In the genomic region with DNA sequence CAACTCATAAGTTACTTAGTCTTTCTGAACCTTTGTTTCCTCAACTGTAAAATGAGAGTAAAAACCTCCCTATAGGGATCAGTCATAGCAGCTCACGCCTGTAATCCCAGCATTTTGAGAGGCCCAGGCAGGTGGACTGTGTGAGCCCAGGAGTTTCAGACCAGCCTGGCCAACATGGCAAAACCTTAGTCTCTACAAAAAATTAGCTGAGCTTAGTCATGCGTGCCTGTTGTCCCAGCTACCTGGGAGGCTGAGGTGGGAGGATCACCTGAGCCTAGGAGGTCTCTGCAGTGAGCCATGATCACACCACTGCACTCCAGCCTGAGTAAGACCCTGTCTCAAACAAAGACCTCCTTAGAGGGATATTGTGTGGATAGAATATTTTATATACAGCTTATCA, we compare ENCODE assay signal across 20 cellular contexts. TPM values are rescaled to one million over a fixed set of nuclear protein-coding genes. Genes with fewer than 3 reads are reported as not detected.
DNase-seq lines count a peak whose midpoint lies in the region; ATAC-seq, FAIRE-seq and TF ChIP-seq lines count a peak whose summit lies in the region.
"Had no signal": no experiment of that assay in that cellular context is flagged by ENCODE, and none has a peak within 500 bp of the region (broad histone marks: within the 10 kb centered on the region; RNA-seq: fewer than 3 reads in every experiment).

No MANE protein-coding gene starts in this region.

- no peaks in the 10 kb centered on the region for H3K79me2 ChIP-seq in HepG2 (ENCODE audit: insufficient read depth, low read length)

- no peak for DNase-seq in activated CD4-positive, alpha-beta T cell treated with anti-CD3 and anti-CD28 coated beads, Interleukin-2, amount 10 ng/mL, durations not matched to agents 7 days and 5 days
- DNase-seq in activated CD4-positive, alpha-beta T cell treated with anti-CD3 and anti-CD28 coated beads for 4 hours, result no peak
- DNase-seq in SJCRH30, result peak in 1 of 2 experiments; percentile 11
- no peak for DNase-seq in esophagus muscularis mucosa (ENCODE audit: extremely low spot score)
- peak; percentile 27 for DNase-seq in stimulated activated CD8-positive, alpha-beta memory T cell treated with anti-CD3 and anti-CD28 coated beads, Interleukin-4, amount 100 ng/mL, for 48 hours
- DNase-seq in HepG2 (ENCODE audit: low spot score), result no peak
- no peak for DNase-seq in SW480 (ENCODE audit: low spot score)
- no peak for DNase-seq in endothelial cell (ENCODE audit: low spot score)
- DNase-seq: amniotic stem cell, Caco-2, cerebellar nuclear complex, MM.1S, NCI-H187 treated with DMSO at 0.1 percent for 48 hours, NCI-H526, right lobe of liver, transverse colon had no signal

- no peak for TF ChIP-seq RAD21 in HepG2 (CRISPR knock-in tag; IDR thresholded peaks at IDR 0.05)

- H3K27ac ChIP-seq in SJCRH30 (no peak overlapping the region), esophagus muscularis mucosa (replicated peaks in 1 of 4) (peak overlapping the region; percentile 92 to 98 (median 94)), HepG2 (ENCODE audit: extremely low read length, insufficient read depth, low read length) (no peak overlapping the region)
- H3K27ac ChIP-seq: A549, right lobe of liver had no signal

- intact Hi-C loops in esophagus muscularis mucosa (cut with DNase I), result no loop called here
- intact Hi-C loops in HepG2 (cut with micrococcal nuclease; ENCODE audit: unreplicated experiment), result no loop called here

- POLR2A ChIA-PET in activated CD4-positive, alpha-beta T cell treated with anti-CD3 and anti-CD28 coated beads, Interleukin-2, amount 10 ng/mL, durations not matched to agents 7 days and 5 days (lab: Charles Lee), result interaction anchor here (0.6 kb wide), 1 partner anchor 14 kb away, joined by 3 read pairs; no protein-coding TSS in a partner anchor
- POLR2A ChIA-PET in HepG2 (lab: Yijun Ruan, JAX), result no interaction called here

- H3K27ac Mint-ChIP-seq in activated CD4-positive, alpha-beta T cell treated with anti-CD3 and anti-CD28 coated beads, Interleukin-2, amount 10 ng/mL, durations not matched to agents 7 days and 5 days, result no peak overlapping the region
- H3K27ac Mint-ChIP-seq in endothelial cell (ENCODE audit: unreplicated experiment), result no peak overlapping the region
- H3K27ac Mint-ChIP-seq: memory B cell had no signal

- H3K4me2 ChIP-seq in HepG2 (ENCODE audit: low read depth, low read length), result no peak overlapping the region
- H3K4me2 ChIP-seq: A549 had no signal

- TF ChIP-seq EP300 in esophagus muscularis mucosa (IDR thresholded peaks at IDR 0.05) (no peak), HepG2 (IDR thresholded peaks at IDR 0.05; ENCODE audit: low read depth in 2 of 2, low read length in 2 of 2) (no peak), HepG2 (CRISPR knock-in tag; IDR thresholded peaks at IDR 0.05; ENCODE audit: borderline replicate concordance) (no peak)

- H3K4me1 ChIP-seq in SJCRH30 (no peaks in the 10 kb centered on the region), esophagus muscularis mucosa (peaks cover 4 to 25% (median 17%) of the 10 kb centered on the region in 4 donors), HepG2 (ENCODE audit: insufficient read depth, low read length) (peaks cover 10% of the 10 kb centered on the region)
- H3K4me1 ChIP-seq: right lobe of liver had no signal

- no peak overlapping the region for H2AFZ ChIP-seq in HepG2 (ENCODE audit: low read length)

- no peaks in the 10 kb centered on the region for H3K27me3 Mint-ChIP-seq in activated CD4-positive, alpha-beta T cell treated with anti-CD3 and anti-CD28 coated beads, Interleukin-2, amount 10 ng/mL, durations not matched to agents 7 days and 5 days
- H3K27me3 Mint-ChIP-seq in endothelial cell (ENCODE audit: unreplicated experiment), result peaks cover 3% of the 10 kb centered on the region

- TF ChIP-seq POLR2A in esophagus muscularis mucosa (IDR thresholded peaks at IDR 0.05; ENCODE audit: low read depth) (no peak), HepG2 (IDR thresholded peaks at IDR 0.05; ENCODE audit: insufficient read depth in 1 of 2, low read depth in 2 of 2, low read length in 2 of 2) (no peak)

- no peaks in the 10 kb centered on the region for H3K36me3 ChIP-seq in SJCRH30
- H3K36me3 ChIP-seq in esophagus muscularis mucosa, result peaks cover 0 to 12% (median 10%) of the 10 kb centered on the region in 4 donors
- H3K36me3 ChIP-seq in HepG2 (replicated peaks in 1 of 2; ENCODE audit: control insufficient read depth in 1 of 2, insufficient read depth in 2 of 2, low read length in 2 of 2), result no peaks in the 10 kb centered on the region
- H3K36me3 ChIP-seq: right lobe of liver, transverse colon had no signal

- CTCF ChIA-PET in activated CD4-positive, alpha-beta T cell treated with anti-CD3 and anti-CD28 coated beads, Interleukin-2, amount 10 ng/mL, durations not matched to agents 7 days and 5 days (lab: Charles Lee), result interaction anchor here (0.8 to 2.2 kb wide), 6 partner anchors 9 to 62 kb away, joined by 3 to 9 read pairs (median 4); no protein-coding TSS in a partner anchor
- CTCF ChIA-PET in HepG2 (lab: Yijun Ruan, JAX; ENCODE audit: low intra/inter-chr PET ratio, low total read pairs), result no interaction called here

- no TSS peak for BruUV-seq in HepG2 (replicated peaks; lab: Mats Ljungman, UMichigan)

- H4K20me1 ChIP-seq in HepG2 (ENCODE audit: insufficient read depth, low read length), result no peaks in the 10 kb centered on the region

- H3K4me3 ChIP-seq in SJCRH30 (peak overlapping the region; percentile 89; the same call in 1 of the 2 replicates), esophagus muscularis mucosa (peak overlapping the region; percentile 91 to 97 (median 96)), HepG2 (replicated peaks in 1 of 3; ENCODE audit: insufficient read depth in 1 of 3, low read depth in 2 of 3, low read length in 3 of 3) (no peak overlapping the region)
- H3K4me3 ChIP-seq: A549, right lobe of liver had no signal

- H3K36me3 Mint-ChIP-seq in activated CD4-positive, alpha-beta T cell treated with anti-CD3 and anti-CD28 coated beads, Interleukin-2, amount 10 ng/mL, durations not matched to agents 7 days and 5 days (ENCODE audit: low read depth), result peaks cover 27% of the 10 kb centered on the region
- H3K36me3 Mint-ChIP-seq in endothelial cell (ENCODE audit: low read depth, unreplicated experiment), result no peaks in the 10 kb centered on the region
- H3K36me3 Mint-ChIP-seq: memory B cell had no signal

- H3K4me1 Mint-ChIP-seq in activated CD4-positive, alpha-beta T cell treated with anti-CD3 and anti-CD28 coated beads, Interleukin-2, amount 10 ng/mL, durations not matched to agents 7 days and 5 days, result peaks cover 44% of the 10 kb centered on the region
- peaks cover 9% of the 10 kb centered on the region for H3K4me1 Mint-ChIP-seq in endothelial cell (ENCODE audit: unreplicated experiment)

- no peak for ATAC-seq in HepG2
- ATAC-seq: A549, right lobe of liver had no signal

- no peak overlapping the region for H3K9ac ChIP-seq in HepG2 (ENCODE audit: insufficient read depth, low read depth, low read length)

- H3K9me3 ChIP-seq in SJCRH30 (replicated peaks), result no peaks in the 10 kb centered on the region
- no peaks in the 10 kb centered on the region for H3K9me3 ChIP-seq in esophagus muscularis mucosa
- H3K9me3 ChIP-seq in HepG2 (ENCODE audit: low read length), result peaks cover 4% of the 10 kb centered on the region; the same call in 1 of the 2 replicates
- H3K9me3 ChIP-seq: A549, Caco-2, right lobe of liver, transverse colon had no signal

- peaks cover 3% of the 10 kb centered on the region for H3K9me3 Mint-ChIP-seq in activated CD4-positive, alpha-beta T cell treated with anti-CD3 and anti-CD28 coated beads, Interleukin-2, amount 10 ng/mL, durations not matched to agents 7 days and 5 days
- H3K9me3 Mint-ChIP-seq in endothelial cell (ENCODE audit: unreplicated experiment), result no peaks in the 10 kb centered on the region

- in situ Hi-C loops in HepG2 (cut with HindIII; ENCODE audit: extremely low pct_ligation_motif_present, low pct_unique_long_range_greater_than_20kb), result no loop called here

- FAIRE-seq in HepG2 (lab: Jason Lieb, UNC), result no peak
- FAIRE-seq: A549, GM12891, islet of Langerhans had no signal

- peak overlapping the region; percentile 97 for H3K4me3 Mint-ChIP-seq in activated CD4-positive, alpha-beta T cell treated with anti-CD3 and anti-CD28 coated beads, Interleukin-2, amount 10 ng/mL, durations not matched to agents 7 days and 5 days
- H3K4me3 Mint-ChIP-seq in endothelial cell (ENCODE audit: unreplicated experiment), result no peak overlapping the region
- H3K4me3 Mint-ChIP-seq: memory B cell had no signal

- H3K27me3 ChIP-seq in SJCRH30 (no peaks in the 10 kb centered on the region), esophagus muscularis mucosa (no peaks in the 10 kb centered on the region), HepG2 (ENCODE audit: control insufficient read depth in 1 of 2, insufficient read depth in 2 of 2, low read length in 2 of 2) (peaks cover 7 to 14% of the 10 kb centered on the region in 2 experiments; a peak in 4 of 5 replicates)
- H3K27me3 ChIP-seq: right lobe of liver had no signal

- TF ChIP-seq CTCF in esophagus muscularis mucosa (IDR thresholded peaks at IDR 0.05) (no peak), HepG2 (CRISPR knock-in tag; IDR thresholded peaks at IDR 0.05) (no peak), endothelial cell (IDR thresholded peaks at IDR 0.05; ENCODE audit: unreplicated experiment) (no peak)

- WGBS in esophagus muscularis mucosa, result 56% methylated on average over 2 of the region's 2 CpGs
- 34% methylated on average over 2 of the region's 2 CpGs for WGBS in HepG2 (ENCODE audit: low lambda C conversion rate)

RNA-seq across cellular contexts. Expression of gene GPR155, which starts 2.3 kb away (rescaled TPM):
- total RNA-seq in activated CD4-positive, alpha-beta T cell treated with anti-CD3 and anti-CD28 coated beads, Interleukin-2, amount 10 ng/mL, durations not matched to agents 7 days and 5 days, result 10 to 100 TPM; 33.3 to 38.1 TPM
- 13.5 and 14.1 TPM in 2 replicates for total RNA-seq in SJCRH30 (2014; rRNA removed; shearing (Covaris generic))
- 10 to 100 TPM; 28.8 to 43.2 (median 39.1) TPM for total RNA-seq in esophagus muscularis mucosa
- total RNA-seq in HepG2 (2016; rRNA removed; fragmentation: Illumina TruSeq; extraction: Trizol), result 0.04 and 0.15 TPM in 2 replicates
- total RNA-seq in HepG2 (2016; cell fraction: cytosol; rRNA removed; fragmentation: Illumina TruSeq; extraction: Trizol; ENCODE audit: low read depth), result 0.26 TPM in 1 of 2 replicates, not detected in the other
- total RNA-seq in HepG2 (2016; cell fraction: insoluble cytoplasmic fraction; rRNA removed; fragmentation: Illumina TruSeq; extraction: Trizol), result 0.03 and 0.15 TPM in 2 replicates
- total RNA-seq in HepG2 (2016; cell fraction: membrane; rRNA removed; fragmentation: Illumina TruSeq; extraction: Trizol), result 0.07 and 0.09 TPM in 2 replicates
- total RNA-seq in HepG2 (2016; cell fraction: nucleus; rRNA removed; fragmentation: Illumina TruSeq; extraction: Trizol), result 0.16 and 0.31 TPM in 2 replicates
- 0.39 and 0.49 TPM in 2 replicates for polyA plus RNA-seq in HepG2 (2011; rRNA removed)
- 0.13 and 0.23 TPM in 2 replicates for polyA plus RNA-seq in HepG2 (2011; cell fraction: cytosol; rRNA removed)
- 0.19 and 0.24 TPM in 2 replicates for polyA plus RNA-seq in HepG2 (2011; cell fraction: nucleus; rRNA removed)
- polyA plus RNA-seq in HepG2 (2012), result 0.44 and 0.63 TPM in 2 replicates
- polyA plus RNA-seq in HepG2 (2016; cell fraction: cytosol; fragmentation: Illumina TruSeq; extraction: Trizol; ENCODE audit: low read depth), result 0.19 TPM in 1 of 2 replicates, not detected in the other
- polyA plus RNA-seq in HepG2 (2016; cell fraction: insoluble cytoplasmic fraction; fragmentation: Illumina TruSeq; extraction: Trizol; ENCODE audit: low read depth), result 0.09 TPM in 1 of 2 replicates, not detected in the other
- polyA plus RNA-seq in HepG2 (2016; cell fraction: membrane; fragmentation: Illumina TruSeq; extraction: Trizol; ENCODE audit: low read depth), result 0.05 TPM in 1 of 2 replicates, not detected in the other
- polyA plus RNA-seq in HepG2 (2016; cell fraction: nucleus; fragmentation: Illumina TruSeq; extraction: Trizol; ENCODE audit: insufficient read depth, low read depth), result 0.15 and 1.1 TPM in 2 replicates
- 0.22 and 3.5 TPM in 2 replicates for polyA minus RNA-seq in HepG2 (2011; rRNA and poly(A)+ RNA removed; ENCODE audit: low replicate concordance)
- polyA minus RNA-seq in HepG2 (2011; cell fraction: cytosol; rRNA and poly(A)+ RNA removed), result 0.09 and 0.40 TPM in 2 replicates
- 0.52 and 0.75 TPM in 2 replicates for polyA minus RNA-seq in HepG2 (2011; cell fraction: nucleus; rRNA and poly(A)+ RNA removed)
- 1.7 TPM for total RNA-seq in endothelial cell (ENCODE audit: unreplicated experiment)

Comparison
In these comparisons a context has a peak if more than half of its experiments do, and no peak if none do; other contexts are left out.
1. H3K27ac ChIP-seq: peak in esophagus muscularis mucosa (4 of 4); none in SJCRH30 (single experiment) and HepG2 (single experiment).
2. H3K4me3 ChIP-seq: peak in SJCRH30 (single experiment) and esophagus muscularis mucosa (4 of 4); none in HepG2 (0 of 3).